8 cellular contexts compared by ENCODE assay signal in the genomic region with DNA sequence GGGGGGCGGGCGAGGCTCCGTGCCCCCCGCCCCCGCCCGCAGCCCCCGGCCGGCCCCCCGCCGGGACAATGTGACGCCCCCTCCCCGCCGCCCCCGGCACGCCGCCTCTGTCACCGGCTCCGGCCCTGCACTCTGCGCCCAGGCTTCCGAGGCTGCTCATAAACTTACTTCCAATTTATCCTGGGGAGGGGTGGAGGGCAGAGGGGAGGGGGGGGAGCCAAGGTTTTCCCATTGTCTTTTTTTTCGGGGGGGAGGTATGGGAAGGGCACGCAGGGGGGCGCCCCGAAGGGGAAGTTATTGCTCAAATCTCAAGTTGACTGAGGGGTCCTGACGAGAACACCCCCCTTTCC. TPM values are rescaled to one million over a fixed set of nuclear protein-coding genes. Genes with fewer than 3 reads are reported as not detected.
DNase-seq lines count a peak whose midpoint lies in the region; ATAC-seq and TF ChIP-seq lines count a peak whose summit lies in the region.

No MANE protein-coding gene starts in this region.

- WGBS in lung, 2 donors = 1 to 4% methylated on average over 19 to 25 of the region's 25 CpGs

- intact Hi-C loops in tibial artery (cut with DNase I; ENCODE audit: low total_unique reads) = loop anchor here (5.0 kb wide), 1 partner anchor 567 kb away; no protein-coding TSS in a partner anchor

- DNase-seq in cardiac fibroblast (ENCODE audit: low read depth in 2 of 2) (no peak), lung (ENCODE audit: low spot score) (no peak), tibial artery (peak; percentile 31 to 67), superior temporal gyrus (ENCODE audit: extremely low spot score) (no peak), HuH-7 (ENCODE audit: low spot score) (no peak)

- H3K27me3 ChIP-seq in DOHH2 (ENCODE audit: control insufficient read depth, low read length) (no peaks in the 10 kb centered on the region), OCI-LY3 (ENCODE audit: low read depth, low read length) (no peaks in the 10 kb centered on the region), lung (ENCODE audit: control insufficient read depth, insufficient read depth) (no peaks in the 10 kb centered on the region), tibial artery (no peaks in the 10 kb centered on the region)

- peaks cover 51% of the 10 kb centered on the region for H3K79me2 ChIP-seq in DOHH2 (ENCODE audit: control insufficient read depth, low read length)
- peaks cover 49% of the 10 kb centered on the region for H3K79me2 ChIP-seq in OCI-LY3 (ENCODE audit: low read length)

- no peak for TF ChIP-seq CTCF in DOHH2 (IDR thresholded peaks at IDR 0.05; ENCODE audit: low read depth, low read length, poor library complexity, severe bottlenecking)
- TF ChIP-seq CTCF in OCI-LY3 (IDR thresholded peaks at IDR 0.05; ENCODE audit: low read depth, low read length) = no peak
- TF ChIP-seq CTCF in cardiac fibroblast (IDR thresholded peaks at IDR 0.05; ENCODE audit: low read depth, low read length) = no peak
- no peak for TF ChIP-seq CTCF in lung (IDR thresholded peaks at IDR 0.05; ENCODE audit: control extremely low read depth, extremely low read depth)
- no peak for TF ChIP-seq CTCF in tibial artery (IDR thresholded peaks at IDR 0.05)

- no peak overlapping the region for H2AFZ ChIP-seq in OCI-LY3 (ENCODE audit: low read depth, low read length)

- peaks cover 30% of the 10 kb centered on the region for H3F3A ChIP-seq in DOHH2 (ENCODE audit: control insufficient read depth, insufficient read depth)

- H3K4me3 ChIP-seq in DOHH2 (ENCODE audit: low read length) (peak overlapping the region; percentile 91), OCI-LY3 (ENCODE audit: low read length) (peak overlapping the region; percentile 90), cardiac fibroblast (replicated peaks in 1 of 2; ENCODE audit: low read depth in 2 of 2, low read length in 2 of 2) (peak overlapping the region; percentile 67 to 68), lung (peak overlapping the region; percentile 67), tibial artery (peak overlapping the region; percentile 80 to 83)

- no peaks in the 10 kb centered on the region for H3K9me2 ChIP-seq in DOHH2 (replicated peaks; ENCODE audit: control insufficient read depth, low read length)

- peaks cover 38% of the 10 kb centered on the region for H3K4me1 ChIP-seq in DOHH2 (ENCODE audit: control insufficient read depth, low read length)
- H3K4me1 ChIP-seq in OCI-LY3 (ENCODE audit: low read length) = peaks cover 41% of the 10 kb centered on the region
- H3K4me1 ChIP-seq in lung (ENCODE audit: control insufficient read depth in 2 of 2, insufficient read depth in 2 of 2, low read length in 2 of 2) = peaks cover 0 to 9% of the 10 kb centered on the region in 2 donors
- H3K4me1 ChIP-seq in tibial artery = peaks cover 0 to 49% (median 15%) of the 10 kb centered on the region in 4 donors

- H3K9me3 ChIP-seq in DOHH2 (ENCODE audit: control insufficient read depth, insufficient read depth, low read length) (no peaks in the 10 kb centered on the region), OCI-LY3 (ENCODE audit: insufficient read depth, low read length) (no peaks in the 10 kb centered on the region), lung (ENCODE audit: control insufficient read depth in 2 of 2, insufficient read depth in 1 of 2, low read length in 1 of 2) (no peaks in the 10 kb centered on the region), tibial artery (no peaks in the 10 kb centered on the region)

- H4K20me1 ChIP-seq in DOHH2 (ENCODE audit: control insufficient read depth, insufficient read depth, low read depth, low read length) (no peaks in the 10 kb centered on the region), OCI-LY3 (ENCODE audit: insufficient read depth, low read length) (peaks cover 21% of the 10 kb centered on the region)

- H3K27ac ChIP-seq in DOHH2 (ENCODE audit: low read depth, low read length) = peak overlapping the region; percentile 96
- peak overlapping the region; percentile 85 for H3K27ac ChIP-seq in OCI-LY3 (ENCODE audit: low read length)
- H3K27ac ChIP-seq in lung (ENCODE audit: low read depth in 1 of 2, low read length in 1 of 2) = peak overlapping the region; percentile 89 to 92
- H3K27ac ChIP-seq in tibial artery = peak overlapping the region; percentile 94 to 95

- no peak for ATAC-seq in lung (ENCODE audit: insufficient read depth, low FRiP score)
- ATAC-seq in HG02840 (IDR thresholded peaks at IDR 0.05; ENCODE audit: low FRiP score, unreplicated experiment) = no peak

- H3K36me3 ChIP-seq in DOHH2 (ENCODE audit: control insufficient read depth, low read length) (peaks cover 3% of the 10 kb centered on the region; the same call in 1 of the 2 replicates), OCI-LY3 (replicated peaks; ENCODE audit: low read depth, low read length) (no peaks in the 10 kb centered on the region), lung (ENCODE audit: control insufficient read depth in 2 of 2, insufficient read depth in 2 of 2, low read length in 2 of 2) (no peaks in the 10 kb centered on the region), tibial artery (no peaks in the 10 kb centered on the region)

- H3K4me2 ChIP-seq in DOHH2 (ENCODE audit: low read length) = peak overlapping the region; percentile 93
- H3K4me2 ChIP-seq in OCI-LY3 (ENCODE audit: low read length) = peak overlapping the region; percentile 73

- H3K9ac ChIP-seq in OCI-LY3 (ENCODE audit: low read length) = peak overlapping the region; percentile 85

RNA-seq across cellular contexts. Expression of gene PHF21A, which starts 0.9 kb away (rescaled TPM):
- 10 to 100 TPM; 37.5 to 57.0 TPM for total RNA-seq in lung
- 10 to 100 TPM; 16.2 to 22.4 TPM for polyA plus RNA-seq in lung

Comparison
In these comparisons a context has a peak if more than half of its experiments do, and no peak if none do; other contexts are left out.
1. DNase-seq: peak in tibial artery (2 of 2); none in cardiac fibroblast (0 of 2), lung (single experiment), superior temporal gyrus (single experiment) and HuH-7 (single experiment).
2. Peak in every context shown above with its lines, with median percentiles within 50 percentile points of each other: H3K27ac ChIP-seq and H3K4me3 ChIP-seq.